1 cellular context compared by ENCODE assay signal in genomic region chr2:171608168-171608567, GRCh38.
TF ChIP-seq lines count a peak whose summit lies in the region.

No MANE protein-coding gene starts in this region.

TF ChIP-seq in SK-N-SH treated with all-trans-retinoic acid at 6 μM for 48 hours, 23 proteins besides CTCF, POLR2A, EP300 and RAD21 (continued from another document):
- TF ChIP-seq TSHZ2 (CRISPR knock-in tag; IDR thresholded peaks at IDR 0.05) = no peak
TF ChIP-seq in SK-N-SH treated with all-trans-retinoic acid at 6 μM for 48 hours: peak in this region for 1.
